16 cellular contexts compared by ENCODE assay signal in the genomic region with DNA sequence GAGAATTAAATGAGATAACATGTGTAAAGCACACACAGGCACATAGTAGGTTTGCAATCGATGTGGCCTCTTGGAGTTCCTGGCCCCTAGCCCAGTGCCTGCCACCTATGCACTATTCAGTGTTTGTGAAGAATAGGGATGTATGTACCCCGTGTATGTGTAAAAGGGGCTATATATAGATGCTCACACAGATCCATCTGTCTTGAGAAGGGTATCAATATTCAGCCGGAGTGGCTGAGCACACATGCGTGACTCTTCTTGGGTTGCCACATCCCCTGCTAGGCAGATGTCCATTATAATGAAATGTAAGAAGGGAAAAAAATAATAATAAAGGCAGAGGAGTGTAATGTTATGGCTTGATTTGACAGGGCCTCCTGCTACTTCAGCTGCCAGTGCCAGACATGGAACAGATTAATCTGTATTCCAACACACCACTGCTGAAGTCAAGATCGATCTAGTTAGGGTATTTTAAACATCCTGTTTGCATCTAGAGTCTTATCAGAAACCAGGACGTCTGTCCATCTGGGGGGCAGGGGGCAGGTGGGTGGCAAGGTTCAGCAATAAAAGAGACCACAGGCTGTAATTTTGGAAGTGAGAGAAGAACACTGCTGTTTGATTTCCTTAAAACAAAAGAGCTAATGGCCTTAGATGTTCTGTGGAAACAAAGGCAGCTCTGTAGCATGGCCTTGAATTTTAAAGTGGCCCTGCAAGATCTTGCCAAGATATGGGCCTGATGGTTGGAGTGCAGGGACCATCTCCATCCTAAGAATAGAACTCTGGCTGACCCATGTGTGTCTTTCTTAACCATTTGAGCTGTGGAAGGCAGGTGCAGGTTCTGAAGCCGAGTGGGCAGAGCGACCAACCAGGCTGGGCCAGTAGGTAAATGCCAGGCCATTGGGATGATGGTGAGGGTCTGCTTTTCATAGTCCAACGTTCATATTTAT.
"Had no signal": no experiment of that assay in that cellular context is flagged by ENCODE, and none has a peak within 500 bp of the region (broad histone marks: within the 10 kb centered on the region; RNA-seq: fewer than 3 reads in every experiment).

No MANE protein-coding gene starts in this region.

- H3K36me3 ChIP-seq: adrenal gland, ascending aorta, breast epithelium, lower lobe of right lung, upper lobe of left lung had no signal

- H3K9me3 Mint-ChIP-seq: central memory CD8-positive, alpha-beta T cell; naive thymus-derived CD4-positive, alpha-beta T cell; WTC11 had no signal

- H3K27ac Mint-ChIP-seq: activated naive CD8-positive, alpha-beta T cell; WTC11 had no signal

- H3K9me3 ChIP-seq: adrenal gland, ascending aorta, breast epithelium, lower lobe of right lung, upper lobe of left lung had no signal

- DNase-seq: activated gamma-delta T cell treated with Interleukin-2 at 50 U/mL for 16 hours; activated T-cell treated with anti-CD3 and anti-CD28 coated beads, Interleukin-2, amount 50 U/mL, for 1 hour; adrenal gland; effector memory CD4-positive, alpha-beta T cell; foreskin keratinocyte; kidney; lower lobe of right lung; naive thymus-derived CD4-positive, alpha-beta T cell; T1000; upper lobe of left lung had no signal

- H3K27ac ChIP-seq: adrenal gland, ascending aorta, breast epithelium, foreskin keratinocyte, lower lobe of right lung, upper lobe of left lung had no signal

- H3K27me3 ChIP-seq: adrenal gland, ascending aorta, breast epithelium, foreskin keratinocyte, upper lobe of left lung had no signal

- H3K36me3 Mint-ChIP-seq: WTC11 had no signal

- ATAC-seq: foreskin keratinocyte; lower lobe of right lung; naive thymus-derived CD4-positive, alpha-beta T cell; WTC11 had no signal

- H3K4me3 ChIP-seq: adrenal gland, ascending aorta, breast epithelium, lower lobe of right lung, upper lobe of left lung had no signal

- H3K4me1 ChIP-seq: ascending aorta, breast epithelium, foreskin keratinocyte, lower lobe of right lung, upper lobe of left lung had no signal

- H3K27me3 Mint-ChIP-seq: activated naive CD8-positive, alpha-beta T cell; central memory CD8-positive, alpha-beta T cell; naive thymus-derived CD4-positive, alpha-beta T cell had no signal

- H3K4me3 Mint-ChIP-seq: activated naive CD8-positive, alpha-beta T cell; central memory CD8-positive, alpha-beta T cell; naive thymus-derived CD4-positive, alpha-beta T cell; WTC11 had no signal

- FAIRE-seq: colon, kidney had no signal
